In genomic region chr12:108773798-108774788, GRCh38 we compare ENCODE assay signal across 8 cellular contexts. TPM values are rescaled to one million over a fixed set of nuclear protein-coding genes. Genes with fewer than 3 reads are reported as not detected.
DNase-seq lines count a peak whose midpoint lies in the region; ATAC-seq, FAIRE-seq and TF ChIP-seq lines count a peak whose summit lies in the region.

No MANE protein-coding gene starts in this region.

- peak overlapping the region; percentile 90 for H3K27ac Mint-ChIP-seq in neural crest cell (ENCODE audit: unreplicated experiment)

- no peak for FAIRE-seq in GM19239 (lab: Jason Lieb, UNC)

- DNase-seq in HT1080 (ENCODE audit: low read depth) (peak; percentile 65), SHP77 treated with DMSO at 0.1 percent for 48 hours (lab: John Stamatoyannopoulos, UW) (peak; percentile 56), fibroblast of peridontal ligament (ENCODE audit: extremely low read depth) (peak; percentile 82), neural crest cell (ENCODE audit: low read depth, low spot score) (peak; percentile 15), GM19239 (ENCODE audit: insufficient read length, low spot score) (no peak), T-helper 9 cell (no peak)
- no peak for DNase-seq in activated naive CD4-positive, alpha-beta T cell (lab: John Stamatoyannopoulos, UW)

- H3K4me1 Mint-ChIP-seq in neural crest cell: peaks cover 24% of the 10 kb centered on the region

- no peaks in the 10 kb centered on the region for H3K36me3 Mint-ChIP-seq in neural crest cell (ENCODE audit: low read depth)

- H3K4me3 Mint-ChIP-seq in neural crest cell: no peak overlapping the region

- no peak for TF ChIP-seq CTCF in neural crest cell (conservative IDR thresholded peaks at IDR 0.05)

- H3K9me3 Mint-ChIP-seq in neural crest cell: no peaks in the 10 kb centered on the region

- peaks cover 3% of the 10 kb centered on the region for H3K27me3 Mint-ChIP-seq in neural crest cell (ENCODE audit: low read depth)

- no peak for ATAC-seq in HG03342 (IDR thresholded peaks at IDR 0.05; ENCODE audit: unreplicated experiment)

RNA-seq across cellular contexts. Expression of gene CORO1C, which starts 42.8 kb away (rescaled TPM):
- total RNA-seq in HT1080 (2014; rRNA removed; shearing (Covaris generic)): 186 and 210 TPM in 2 replicates
- 182 and 192 TPM in 2 replicates for polyA plus RNA-seq in HT1080 (2015; cell fraction: cytosol; rRNA removed)
- polyA plus RNA-seq in HT1080 (2015; cell fraction: nucleus; rRNA removed): 216 and 226 TPM in 2 replicates
- 171 and 175 TPM in 2 replicates for total RNA-seq in neural crest cell

Comparison
In these comparisons a context has a peak if more than half of its experiments do, and no peak if none do; other contexts are left out.
1. DNase-seq: peak in HT1080 (single experiment), SHP77 treated with DMSO at 0.1 percent for 48 hours (single experiment), fibroblast of peridontal ligament (single experiment) and neural crest cell (single experiment); none in GM19239 (single experiment), activated naive CD4-positive, alpha-beta T cell (0 of 4) and T-helper 9 cell (single experiment).